15 cellular contexts compared by ENCODE assay signal in the genomic region with DNA sequence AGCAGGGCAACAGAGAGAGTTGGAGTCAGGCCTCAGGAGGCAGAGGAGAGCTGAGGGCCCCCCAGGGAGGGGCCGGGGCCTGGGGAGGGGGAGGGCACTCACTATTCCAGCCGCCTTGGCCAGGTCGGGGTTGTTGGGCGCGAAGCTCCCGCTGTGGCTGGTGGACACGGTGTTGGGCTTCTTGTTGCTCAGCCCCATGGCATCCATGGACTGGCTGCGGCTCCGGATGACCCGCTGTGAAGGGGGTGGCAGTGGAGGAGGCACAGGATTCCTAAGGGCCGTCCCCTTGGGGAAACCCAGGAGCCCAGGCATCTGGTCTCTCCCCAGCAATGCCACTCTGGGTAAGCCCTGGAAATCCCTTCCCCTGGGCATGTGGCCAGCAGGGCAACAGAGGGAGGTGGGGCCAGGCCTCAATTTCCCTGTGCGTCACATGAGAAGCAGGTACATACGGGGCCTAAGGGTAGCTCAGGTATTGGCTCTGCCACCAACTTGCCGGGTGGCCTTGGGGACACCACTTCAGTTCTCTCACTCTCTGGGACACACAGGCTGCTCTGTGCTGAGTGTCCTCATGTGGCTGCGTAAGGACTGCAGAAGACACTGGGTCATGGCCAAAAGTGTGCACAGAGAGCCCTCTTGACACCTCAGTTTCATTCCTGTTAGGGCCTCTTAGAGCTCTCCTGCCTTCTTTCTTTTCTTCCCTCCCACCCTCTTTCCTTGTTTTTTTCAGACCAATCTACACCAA.
DNase-seq lines count a peak whose midpoint lies in the region; ATAC-seq, FAIRE-seq and TF ChIP-seq lines count a peak whose summit lies in the region.
"Had no signal": no experiment of that assay in that cellular context is flagged by ENCODE, and none has a peak within 500 bp of the region (broad histone marks: within the 10 kb centered on the region; RNA-seq: fewer than 3 reads in every experiment).

No MANE protein-coding gene starts in this region.

- no peaks in the 10 kb centered on the region for H3F3A ChIP-seq in MM.1S (ENCODE audit: insufficient read depth, low read length)

- TF ChIP-seq CTCF in H1 (IDR thresholded peaks at IDR 0.05; ENCODE audit: control extremely low read depth in 1 of 3, insufficient read depth in 1 of 3, low read depth in 1 of 3, low read length in 3 of 3) (no peak), MM.1S (IDR thresholded peaks at IDR 0.05; ENCODE audit: low read length) (no peak), heart left ventricle (IDR thresholded peaks at IDR 0.05) (no peak)

- H3K4me2 ChIP-seq in H1 (ENCODE audit: insufficient read depth in 1 of 2, low read depth in 2 of 2, low read length in 2 of 2), result no peak overlapping the region
- H3K4me2 ChIP-seq in neuronal stem cell (ENCODE audit: insufficient read depth, low read length, poor library complexity, severe bottlenecking), result no peak overlapping the region
- no peak overlapping the region for H3K4me2 ChIP-seq in MM.1S (ENCODE audit: low read depth, low read length)

- H3K27ac ChIP-seq in H1 (ENCODE audit: low read depth, low read length), result no peak overlapping the region
- no peak overlapping the region for H3K27ac ChIP-seq in neuronal stem cell (replicated peaks; ENCODE audit: low read length)
- H3K27ac ChIP-seq in MM.1S (ENCODE audit: low read length), result no peak overlapping the region
- H3K27ac ChIP-seq in heart left ventricle, result no peak overlapping the region
- H3K27ac ChIP-seq: HL-60 had no signal

- H3K4ac ChIP-seq in H1 (replicated peaks; ENCODE audit: insufficient read length, low read depth, low read length) (no peak overlapping the region), neuronal stem cell (ENCODE audit: low read length) (no peak overlapping the region)

- TF ChIP-seq EP300 in H1 (IDR thresholded peaks at IDR 0.05; ENCODE audit: borderline replicate concordance in 1 of 2, low read depth in 2 of 2, low read length in 2 of 2), result no peak

- no peak overlapping the region for H2BK15ac ChIP-seq in H1 (ENCODE audit: low read length)
- H2BK15ac ChIP-seq in neuronal stem cell (ENCODE audit: low read length), result peak overlapping the region; percentile 89

- no peak overlapping the region for H4K5ac ChIP-seq in H1 (ENCODE audit: insufficient read length, low read depth, low read length)

- TF ChIP-seq RAD21 in H1 (IDR thresholded peaks at IDR 0.05 in 1 of 2, conservative IDR thresholded peaks at IDR 0.05 in 1 of 2; ENCODE audit: low read depth in 2 of 2, low read length in 2 of 2), result no peak

- TF ChIP-seq POLR2A in H1 (IDR thresholded peaks at IDR 0.05; ENCODE audit: control extremely low read depth in 1 of 2, low read depth in 2 of 2, low read length in 2 of 2) (no peak), heart left ventricle (IDR thresholded peaks at IDR 0.05) (no peak)

- H4K91ac ChIP-seq in H1 (replicated peaks; ENCODE audit: insufficient read length, low read length) (no peak overlapping the region), neuronal stem cell (ENCODE audit: low read depth, low read length, poor library complexity) (no peak overlapping the region)

- H2AK5ac ChIP-seq in H1 (ENCODE audit: low read depth, low read length), result no peak overlapping the region
- H2AK5ac ChIP-seq in neuronal stem cell (ENCODE audit: low read depth, low read length), result peak overlapping the region; percentile 97

- H3K36me3 ChIP-seq in H1 (ENCODE audit: control insufficient read depth in 2 of 4, insufficient read depth in 4 of 4, low read length in 3 of 4) (no peaks in the 10 kb centered on the region; a peak in 1 of 8 replicates), neuronal stem cell (replicated peaks in 1 of 2; ENCODE audit: control insufficient read depth in 2 of 2, insufficient read depth in 2 of 2, low read length in 2 of 2) (no peaks in the 10 kb centered on the region), MM.1S (replicated peaks; ENCODE audit: insufficient read depth, low read length) (no peaks in the 10 kb centered on the region), heart left ventricle (no peaks in the 10 kb centered on the region), HAP-1 (replicated peaks) (no peaks in the 10 kb centered on the region)

- H3K79me2 ChIP-seq in H1 (ENCODE audit: control insufficient read depth in 1 of 2, insufficient read depth in 2 of 2, low read length in 2 of 2) (no peaks in the 10 kb centered on the region), MM.1S (ENCODE audit: low read length) (no peaks in the 10 kb centered on the region)

- CTCF ChIA-PET in H1 (lab: Charles Lee; ENCODE audit: partially characterized antibody), result interaction anchor here (0.8 to 3.5 kb wide), 4 partner anchors 11 to 361 kb away, joined by 3 to 15 read pairs (median 4); no protein-coding TSS in a partner anchor

- H3K9me3 Mint-ChIP-seq in naive thymus-derived CD8-positive, alpha-beta T cell, result no peaks in the 10 kb centered on the region

- H3K79me1 ChIP-seq in H1 (ENCODE audit: low read depth, low read length), result peaks cover 2% of the 10 kb centered on the region; the same call in 1 of the 2 replicates
- peaks cover under 1% of the 10 kb centered on the region for H3K79me1 ChIP-seq in neuronal stem cell (ENCODE audit: low read depth, low read length)

- peak overlapping the region; percentile 28 for H3K56ac ChIP-seq in H1 (replicated peaks; ENCODE audit: insufficient read length, low read depth, low read length)

- H2BK5ac ChIP-seq in H1 (ENCODE audit: low read depth, low read length), result no peak overlapping the region
- no peak overlapping the region for H2BK5ac ChIP-seq in neuronal stem cell (ENCODE audit: low read length)

- H3K4me3 Mint-ChIP-seq in naive thymus-derived CD8-positive, alpha-beta T cell, result no peak overlapping the region
- H3K4me3 Mint-ChIP-seq: CD14-positive monocyte; CD8-positive, alpha-beta memory T cell had no signal

- ATAC-seq in naive thymus-derived CD8-positive, alpha-beta T cell, result no peak
- ATAC-seq in heart left ventricle, result no peak
- ATAC-seq: HCT116 had no signal

- H2AFZ ChIP-seq in H1 (ENCODE audit: low read length) (no peak overlapping the region), neuronal stem cell (ENCODE audit: low read length) (no peak overlapping the region), MM.1S (ENCODE audit: low read length) (no peak overlapping the region)

- H3K9ac ChIP-seq in H1 (replicated peaks in 1 of 4; ENCODE audit: extremely low read depth in 1 of 4, low read depth in 3 of 4, low read length in 3 of 4) (no peak overlapping the region), neuronal stem cell (ENCODE audit: low read depth, low read length, poor library complexity) (no peak overlapping the region), MM.1S (ENCODE audit: low read length) (no peak overlapping the region)

- peaks cover 2 to 7% (median 3%) of the 10 kb centered on the region in 4 experiments; a peak in 6 of 7 replicates for H3K4me1 ChIP-seq in H1 (replicated peaks in 1 of 4; ENCODE audit: control insufficient read depth in 3 of 4, insufficient read depth in 4 of 4, low read length in 3 of 4)
- peaks cover 3 to 12% of the 10 kb centered on the region in 2 donors for H3K4me1 ChIP-seq in neuronal stem cell (ENCODE audit: control insufficient read depth in 2 of 2, insufficient read depth in 1 of 2, low read depth in 1 of 2, low read length in 2 of 2)
- H3K4me1 ChIP-seq in MM.1S (ENCODE audit: low read length), result peaks cover 7% of the 10 kb centered on the region; the same call in 1 of the 2 replicates
- H3K4me1 ChIP-seq in heart left ventricle, result no peaks in the 10 kb centered on the region
- H3K4me1 ChIP-seq in HAP-1, result peaks cover 7% of the 10 kb centered on the region; the same call in 1 of the 2 replicates
- H3K4me1 ChIP-seq: Caco-2 had no signal

- H3K9me3 ChIP-seq in H1 (ENCODE audit: insufficient read depth in 2 of 2, low read depth in 1 of 2, low read length in 1 of 2), result no peaks in the 10 kb centered on the region
- H3K9me3 ChIP-seq in neuronal stem cell (replicated peaks in 1 of 2; ENCODE audit: control insufficient read depth in 2 of 2, insufficient read depth in 1 of 2, low read depth in 1 of 2, low read length in 2 of 2), result no peaks in the 10 kb centered on the region
- H3K9me3 ChIP-seq in MM.1S (replicated peaks; ENCODE audit: insufficient read depth, low read length), result no peaks in the 10 kb centered on the region
- no peaks in the 10 kb centered on the region for H3K9me3 ChIP-seq in heart left ventricle
- H3K9me3 ChIP-seq in HAP-1, result no peaks in the 10 kb centered on the region
- H3K9me3 ChIP-seq: Caco-2 had no signal

- peaks cover 0 to 4% of the 10 kb centered on the region in 2 experiments for H4K20me1 ChIP-seq in H1 (replicated peaks in 1 of 2; ENCODE audit: control insufficient read depth in 1 of 2, insufficient read depth in 2 of 2, low read length in 2 of 2)
- H4K20me1 ChIP-seq in MM.1S (ENCODE audit: insufficient read depth, low read length), result no peaks in the 10 kb centered on the region

- in situ Hi-C loops in HAP-1 (cut with MboI; ENCODE audit: low sequenced_read_pairs), result no loop called here

- H2BK120ac ChIP-seq in H1 (replicated peaks; ENCODE audit: low read depth, low read length), result no peak overlapping the region
- H2BK120ac ChIP-seq in neuronal stem cell (ENCODE audit: low read depth, low read length), result no peak overlapping the region

- H3K4me3 ChIP-seq in H1 (ENCODE audit: extremely low read depth in 1 of 4, insufficient read depth in 2 of 4, low read depth in 3 of 4, low read length in 4 of 4) (no peak overlapping the region), neuronal stem cell (ENCODE audit: low read length in 2 of 2) (no peak overlapping the region), MM.1S (ENCODE audit: low read length) (no peak overlapping the region), heart left ventricle (no peak overlapping the region), HAP-1 (no peak overlapping the region)

- H3K27me3 Mint-ChIP-seq in naive thymus-derived CD8-positive, alpha-beta T cell, result peaks cover 5 to 42% (median 29%) of the 10 kb centered on the region in 5 donors

- no peaks in the 10 kb centered on the region for H3K9me2 ChIP-seq in MM.1S (replicated peaks; ENCODE audit: insufficient read depth, low read length)

- H3K4me1 Mint-ChIP-seq in naive thymus-derived CD8-positive, alpha-beta T cell, result peaks cover 9 to 20% (median 14%) of the 10 kb centered on the region in 4 donors

- FAIRE-seq in H1 (lab: Jason Lieb, UNC), result no peak
- FAIRE-seq: GM18507, GM19239 had no signal

- no peak overlapping the region for H3K14ac ChIP-seq in H1 (ENCODE audit: insufficient read length)
- H3K14ac ChIP-seq in neuronal stem cell (ENCODE audit: low read length), result peak overlapping the region; percentile 71

- H2BK12ac ChIP-seq in H1 (ENCODE audit: low read depth, low read length) (no peak overlapping the region), neuronal stem cell (ENCODE audit: low read length) (no peak overlapping the region)

- no peak overlapping the region for H3K23ac ChIP-seq in H1 (ENCODE audit: insufficient read length)
- H3K23ac ChIP-seq in neuronal stem cell (ENCODE audit: low read depth, low read length, poor library complexity), result peak overlapping the region; percentile 97

- intact Hi-C loops in heart left ventricle (cut with DNase I), result no loop called here

- H3K36me3 Mint-ChIP-seq in naive thymus-derived CD8-positive, alpha-beta T cell, result no peaks in the 10 kb centered on the region
- H3K36me3 Mint-ChIP-seq: CD14-positive monocyte; CD8-positive, alpha-beta memory T cell had no signal

- H3K27ac Mint-ChIP-seq in naive thymus-derived CD8-positive, alpha-beta T cell, result peak overlapping the region in 1 of 10 donors; percentile 29
- H3K27ac Mint-ChIP-seq: CD14-positive monocyte had no signal

- WGBS in H1 (ENCODE audit: extremely low coverage in 1 of 2, insufficient coverage in 1 of 2, insufficient read length in 1 of 2, insufficient replicate concordance in 2 of 2, low coverage in 1 of 2, low lambda C conversion rate in 2 of 2, missing lambda C conversion rate in 1 of 2), 2 experiments, result 89% methylated on average over 5 of the region's 15 CpGs; no CpG with 5 or more reads in 1 of the 2 experiments
- no CpG with 5 or more reads among the region's 15 CpGs for WGBS in neuronal stem cell (ENCODE audit: extremely low coverage in 2 of 2, insufficient read length in 2 of 2, insufficient replicate concordance in 1 of 2), 2 donors
- 87 to 95% (median 91%) methylated on average over 8 to 15 of the region's 15 CpGs for WGBS in heart left ventricle, 4 donors

- H2BK20ac ChIP-seq in H1 (ENCODE audit: low read length), result no peak overlapping the region

- POLR2A ChIA-PET in H1 (lab: Charles Lee; ENCODE audit: partially characterized antibody), result interaction anchor here (1.0 to 1.4 kb wide), 2 partner anchors 14 to 16 kb away, joined by 3 read pairs; no protein-coding TSS in a partner anchor
- POLR2A ChIA-PET in naive thymus-derived CD8-positive, alpha-beta T cell (lab: Charles Lee), result no interaction called here

- peak; percentile 26 for DNase-seq in M059J (ENCODE audit: low read depth)
- no peak for DNase-seq in H1 (ENCODE audit: low read depth in 1 of 2, low spot score in 2 of 2)
- DNase-seq in neuronal stem cell (ENCODE audit: low spot score), result no peak
- no peak for DNase-seq in MM.1S
- DNase-seq in naive thymus-derived CD8-positive, alpha-beta T cell, result no peak
- DNase-seq in heart left ventricle, result no peak
- DNase-seq in HAP-1 (ENCODE audit: low spot score in 2 of 2), result no peak
- DNase-seq: Caco-2; CD8-positive, alpha-beta memory T cell; DMS 273 treated with DMSO at 0.1 percent for 48 hours had no signal

- peaks cover 5% of the 10 kb centered on the region; the same call in 1 of the 2 replicates for H3K23me2 ChIP-seq in H1 (ENCODE audit: low read depth, low read length)

- H3K18ac ChIP-seq in H1 (ENCODE audit: extremely low read depth, low read length), result no peak overlapping the region
- H3K18ac ChIP-seq in neuronal stem cell (ENCODE audit: low read length), result peak overlapping the region; percentile 11

- H3K27me3 ChIP-seq in H1 (replicated peaks in 1 of 4; ENCODE audit: control insufficient read depth in 3 of 4, extremely low read depth in 1 of 4, insufficient read depth in 3 of 4, low read length in 3 of 4) (no peaks in the 10 kb centered on the region), neuronal stem cell (ENCODE audit: control insufficient read depth in 3 of 3, insufficient read depth in 3 of 3, low read depth in 1 of 3, low read length in 3 of 3) (peaks cover 0 to 7% (median 2%) of the 10 kb centered on the region in 3 experiments), MM.1S (replicated peaks; ENCODE audit: insufficient read depth, low read length) (peaks cover 73% of the 10 kb centered on the region), heart left ventricle (peaks cover 0 to 8% (median 0%) of the 10 kb centered on the region in 9 donors), HAP-1 (ENCODE audit: low read depth) (no peaks in the 10 kb centered on the region)

- H4K8ac ChIP-seq in H1 (ENCODE audit: extremely low read depth, insufficient read depth, low read length), result peak overlapping the region; percentile 14; the same call in 1 of the 2 replicates
- H4K8ac ChIP-seq in neuronal stem cell (ENCODE audit: low read depth, low read length), result no peak overlapping the region
